Comparison of ENCODE assay signal across 21 cellular contexts in genomic region chr20:18802012-18802634, GRCh38. TPM values are rescaled to one million over a fixed set of nuclear protein-coding genes. Genes with fewer than 3 reads are reported as not detected.
DNase-seq lines count a peak whose midpoint lies in the region; ATAC-seq and TF ChIP-seq lines count a peak whose summit lies in the region.
"Had no signal": no experiment of that assay in that cellular context is flagged by ENCODE, and none has a peak within 500 bp of the region (broad histone marks: within the 10 kb centered on the region; RNA-seq: fewer than 3 reads in every experiment).

No MANE protein-coding gene starts in this region.

- H2AFZ ChIP-seq in Karpas-422 (ENCODE audit: low read length): 0 out of 2 replicates have a peak overlapping the region, but pooled peaks have one; percentile 21

- H3K36me3 ChIP-seq in Karpas-422 (ENCODE audit: insufficient read depth, low read length): no peaks in the 10 kb centered on the region

- peak overlapping the region; percentile 41 for H3K27ac ChIP-seq in Karpas-422 (ENCODE audit: low read length)
- H3K27ac ChIP-seq: KMS-11 had no signal

- H3K9me3 ChIP-seq in Karpas-422 (ENCODE audit: low read length): no peaks in the 10 kb centered on the region

- peak overlapping the region; percentile 32; the same call in 1 of the 2 replicates for H3K9ac ChIP-seq in Karpas-422 (ENCODE audit: low read length)
- H3K9ac ChIP-seq: KMS-11 had no signal

- H3K79me2 ChIP-seq in Karpas-422 (ENCODE audit: low read length): no peaks in the 10 kb centered on the region

- H3K27me3 ChIP-seq in Karpas-422 (ENCODE audit: low read length): no peaks in the 10 kb centered on the region

- H3K4me3 ChIP-seq in GM12865 (ENCODE audit: low read depth, low read length) (no peak overlapping the region), Karpas-422 (ENCODE audit: low read length) (peak overlapping the region; percentile 34)

- H3K4me1 ChIP-seq in Karpas-422 (ENCODE audit: low read length): peaks cover 34% of the 10 kb centered on the region

- peak; percentile 71 for ATAC-seq in GM19035 (IDR thresholded peaks at IDR 0.05; ENCODE audit: unreplicated experiment)
- ATAC-seq in HG02798 (IDR thresholded peaks at IDR 0.05; ENCODE audit: poor library complexity, unreplicated experiment): peak; percentile 63
- ATAC-seq: activated CD4-positive, alpha-beta T cell treated with anti-CD3 and anti-CD28 coated beads for 36 hours; esophagus mucosa had no signal

- peak overlapping the region; percentile 52 for H3K4me2 ChIP-seq in Karpas-422 (ENCODE audit: low read depth, low read length, poor library complexity, severe bottlenecking)
- H3K4me2 ChIP-seq: KMS-11 had no signal

- no peak for TF ChIP-seq CTCF in GM12865 (IDR thresholded peaks at IDR 0.05; ENCODE audit: insufficient read depth, low read depth, low read length, missing control alignments)

- H4K20me1 ChIP-seq in Karpas-422 (ENCODE audit: insufficient read depth, low read depth, low read length): no peaks in the 10 kb centered on the region

- peak; percentile 84 for DNase-seq in GM12865 (ENCODE audit: low read depth)
- DNase-seq in Karpas-422: peak; percentile 83
- no peak for DNase-seq in SHP77 (lab: John Stamatoyannopoulos, UW)
- no peak for DNase-seq in COLO829 (ENCODE audit: low spot score)
- DNase-seq in stimulated activated naive CD4-positive, alpha-beta T cell (lab: John Stamatoyannopoulos, UW): no peak
- DNase-seq in RPMI8226: no peak
- DNase-seq: activated CD4-positive, alpha-beta T cell treated with anti-CD3 and anti-CD28 coated beads for 36 hours; activated CD8-positive, alpha-beta memory T cell treated with anti-CD3 and anti-CD28 coated beads, Interleukin-2, amount 50 U/mL, for 48 hours; activated naive CD4-positive, alpha-beta T cell treated with anti-CD3 and anti-CD28 coated beads, Interleukin-2, amount 10 ng/mL, durations not matched to agents 7 days and 5 days; CD8-positive, alpha-beta memory T cell; dermis blood vessel endothelial cell; EL; glutamatergic neuron; NCI-H1436; nephron progenitor cell; T-helper 9 cell had no signal

- no peaks in the 10 kb centered on the region for H3K9me2 ChIP-seq in Karpas-422 (replicated peaks; ENCODE audit: insufficient read depth, low read length)

RNA-seq across cellular contexts. Expression of gene SCP2D1, which starts 11.5 kb away (rescaled TPM):
- total RNA-seq in Karpas-422 (2014; rRNA removed; shearing (Covaris generic); ENCODE audit: low replicate concordance): not detected in 2 replicates
- total RNA-seq: activated CD4-positive, alpha-beta T cell treated with anti-CD3 and anti-CD28 coated beads for 36 hours; CD8-positive, alpha-beta memory T cell; dermis blood vessel endothelial cell; esophagus mucosa; mesenteric fat pad had no signal

Comparison
In these comparisons a context has a peak if more than half of its experiments do, and no peak if none do; other contexts are left out.
1. DNase-seq: peak in GM12865 (single experiment) and Karpas-422 (single experiment); none in SHP77 (0 of 2), COLO829 (single experiment), stimulated activated naive CD4-positive, alpha-beta T cell (0 of 6) and RPMI8226 (single experiment).